In the genomic region with DNA sequence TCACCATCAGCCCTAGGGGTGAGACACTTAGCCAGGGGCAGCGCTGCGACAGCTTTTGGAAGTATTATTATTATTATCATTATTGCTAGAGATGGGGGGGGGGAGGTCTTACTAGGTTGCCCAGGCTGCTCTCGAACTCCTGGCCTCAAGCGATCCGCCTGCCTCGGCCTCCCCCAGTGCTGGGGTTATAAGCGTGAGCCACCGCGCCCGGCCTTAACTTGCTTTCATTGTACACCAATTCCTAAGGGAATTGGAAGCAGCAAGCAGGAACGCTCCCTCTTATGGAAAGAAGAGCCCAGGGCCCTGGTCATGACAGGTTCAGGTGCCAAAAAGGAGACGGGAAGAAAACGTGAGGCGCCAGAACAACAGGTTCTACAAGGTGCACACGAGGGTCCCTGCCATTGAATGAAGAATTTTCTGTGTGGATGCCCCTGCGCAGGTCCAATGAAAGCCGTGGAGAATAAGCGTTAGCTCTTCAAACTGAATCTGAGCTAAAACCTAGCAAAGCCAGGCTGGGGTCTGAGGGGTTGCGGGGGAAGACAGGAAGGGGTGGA, we compare ENCODE assay signal across 8 cellular contexts. TPM values are rescaled to one million over a fixed set of nuclear protein-coding genes. Genes with fewer than 3 reads are reported as not detected.
DNase-seq lines count a peak whose midpoint lies in the region; ATAC-seq and TF ChIP-seq lines count a peak whose summit lies in the region.

No MANE protein-coding gene starts in this region.

- peaks cover 26% of the 10 kb centered on the region for H3K36me3 Mint-ChIP-seq in T-helper 2 cell treated with Interferon-gamma antibody and Interleukin-4, amounts not matched to agents 5 μg/mL and 100 μg/mL, for 36 hours (ENCODE audit: low read depth)

- no peaks in the 10 kb centered on the region for H3K9me3 Mint-ChIP-seq in T-helper 2 cell treated with Interferon-gamma antibody and Interleukin-4, amounts not matched to agents 5 μg/mL and 100 μg/mL, for 36 hours
- no peaks in the 10 kb centered on the region for H3K9me3 Mint-ChIP-seq in stimulated activated naive CD8-positive, alpha-beta T cell treated with anti-CD3 and anti-CD28 coated beads, Interleukin-15, amount 100 ng/mL, for 72 hours

- in situ Hi-C loops in GM13977 (cut with MboI; ENCODE audit: low pct_unique_long_range_greater_than_20kb, low sequenced_read_pairs, unreplicated experiment) = no loop called here

- peak; percentile 44 for ATAC-seq in stimulated activated naive CD8-positive, alpha-beta T cell treated with anti-CD3 and anti-CD28 coated beads, Interleukin-15, amount 100 ng/mL, for 72 hours
- ATAC-seq in GM21786 (IDR thresholded peaks at IDR 0.05; ENCODE audit: unreplicated experiment) = no peak

- TF ChIP-seq CTCF in fibroblast of the aortic adventitia (IDR thresholded peaks at IDR 0.05; ENCODE audit: insufficient read depth, low read length) (no peak), GM13977 (IDR thresholded peaks at IDR 0.05; ENCODE audit: extremely low read depth, insufficient read depth, missing control alignments) (no peak)

- peaks cover 24% of the 10 kb centered on the region for H3K4me1 Mint-ChIP-seq in T-helper 2 cell treated with Interferon-gamma antibody and Interleukin-4, amounts not matched to agents 5 μg/mL and 100 μg/mL, for 36 hours (ENCODE audit: low read depth)
- peaks cover 68% of the 10 kb centered on the region for H3K4me1 Mint-ChIP-seq in stimulated activated naive CD8-positive, alpha-beta T cell treated with anti-CD3 and anti-CD28 coated beads, Interleukin-15, amount 100 ng/mL, for 72 hours

- no peak overlapping the region for H3K27ac Mint-ChIP-seq in T-helper 2 cell treated with Interferon-gamma antibody and Interleukin-4, amounts not matched to agents 5 μg/mL and 100 μg/mL, for 36 hours
- peak overlapping the region; percentile 99 to 100 for H3K27ac Mint-ChIP-seq in stimulated activated naive CD8-positive, alpha-beta T cell treated with anti-CD3 and anti-CD28 coated beads, Interleukin-15, amount 100 ng/mL, for 72 hours

- H3K4me3 ChIP-seq in SK-N-MC = peak overlapping the region; percentile 99
- peak overlapping the region; percentile 44 for H3K4me3 ChIP-seq in fibroblast of the aortic adventitia (ENCODE audit: low read depth, low read length)

- no peaks in the 10 kb centered on the region for H3K9me3 ChIP-seq in SK-N-MC (ENCODE audit: low read depth, low read length)

- H3K4me3 Mint-ChIP-seq in T-helper 2 cell treated with Interferon-gamma antibody and Interleukin-4, amounts not matched to agents 5 μg/mL and 100 μg/mL, for 36 hours = peak overlapping the region; percentile 98
- peak overlapping the region; percentile 97 to 98 for H3K4me3 Mint-ChIP-seq in stimulated activated naive CD8-positive, alpha-beta T cell treated with anti-CD3 and anti-CD28 coated beads, Interleukin-15, amount 100 ng/mL, for 72 hours

- H3K27ac ChIP-seq in SK-N-MC = no peak overlapping the region

- no peak for DNase-seq in T-helper 2 cell treated with Interferon-gamma antibody and Interleukin-4, amounts not matched to agents 5 μg/mL and 100 μg/mL, for 36 hours (ENCODE audit: low spot score)
- DNase-seq in T-helper 2 cell = no peak
- no peak for DNase-seq in SK-N-MC (ENCODE audit: low read depth, low spot score)
- no peak for DNase-seq in fibroblast of the aortic adventitia (ENCODE audit: low read depth)
- no peak for DNase-seq in stimulated activated naive CD8-positive, alpha-beta T cell treated with anti-CD3 and anti-CD28 coated beads, Interleukin-15, amount 100 ng/mL, for 72 hours
- DNase-seq in GM13977 (ENCODE audit: low spot score) = no peak
- no peak for DNase-seq in NCI-H2081 treated with DMSO at 0.1 percent for 48 hours (lab: John Stamatoyannopoulos, UW)

- H3K36me3 ChIP-seq in SK-N-MC (ENCODE audit: insufficient read depth, low read length) = peaks cover 39% of the 10 kb centered on the region

- H3K27me3 Mint-ChIP-seq in T-helper 2 cell treated with Interferon-gamma antibody and Interleukin-4, amounts not matched to agents 5 μg/mL and 100 μg/mL, for 36 hours (ENCODE audit: low read depth) = peaks cover 17% of the 10 kb centered on the region
- peaks cover 44% of the 10 kb centered on the region for H3K27me3 Mint-ChIP-seq in stimulated activated naive CD8-positive, alpha-beta T cell treated with anti-CD3 and anti-CD28 coated beads, Interleukin-15, amount 100 ng/mL, for 72 hours

- no peak overlapping the region for H3K9ac ChIP-seq in SK-N-MC (ENCODE audit: insufficient read length)

RNA-seq across cellular contexts. Expression of gene RPL38, which starts 0.5 kb away (rescaled TPM):
- total RNA-seq in fibroblast of the aortic adventitia (ENCODE audit: low replicate concordance) = 268 and 400 TPM in 2 replicates

RNA-seq across cellular contexts. Expression of gene TTYH2, which starts 10.4 kb away (rescaled TPM):
- total RNA-seq in fibroblast of the aortic adventitia (ENCODE audit: low replicate concordance) = 0.54 and 2.4 TPM in 2 replicates
